In the genomic region with DNA sequence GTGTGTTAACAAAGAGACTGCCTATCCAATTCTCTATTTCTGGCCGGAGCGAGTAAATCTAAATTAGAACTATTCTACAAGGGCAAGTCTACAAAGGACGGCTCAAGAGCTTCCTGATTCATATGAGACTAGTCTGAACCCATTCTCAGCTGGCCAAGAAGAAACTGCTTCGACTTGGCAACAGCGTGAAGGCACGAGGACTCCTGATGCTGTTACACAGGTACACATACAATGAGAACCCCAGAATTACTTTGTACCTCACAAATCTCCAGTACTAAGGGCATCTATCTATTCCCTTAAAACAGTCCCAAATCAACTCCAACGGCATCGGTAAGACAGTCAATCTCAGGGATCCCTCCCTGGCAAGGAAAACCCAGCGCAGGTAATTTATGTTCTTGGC, we compare ENCODE assay signal across 8 cellular contexts. TPM values are rescaled to one million over a fixed set of nuclear protein-coding genes. Genes with fewer than 3 reads are reported as not detected.
DNase-seq lines count a peak whose midpoint lies in the region; ATAC-seq and TF ChIP-seq lines count a peak whose summit lies in the region.

No MANE protein-coding gene starts in this region.

- H3K36me3 ChIP-seq in iPS-20b (ENCODE audit: insufficient read depth, low read depth, low read length) = peaks cover 15% of the 10 kb centered on the region
- peaks cover 0 to 17% (median 4%) of the 10 kb centered on the region in 4 donors for H3K36me3 ChIP-seq in stomach

- peaks cover 4% of the 10 kb centered on the region for H3K27me3 Mint-ChIP-seq in T-helper 1 cell treated with Interleukin-12 subunit alpha and Interleukin-12 subunit beta and Interleukin-4 antibody, amounts not matched to agents 30 μg/mL and 1 μg/mL, for 36 hours (ENCODE audit: low read depth)
- peaks cover 3% of the 10 kb centered on the region for H3K27me3 Mint-ChIP-seq in activated naive CD8-positive, alpha-beta T cell

- intact Hi-C loops in stomach (cut with DNase I; ENCODE audit: low total_unique reads) = no loop called here

- no peak for TF ChIP-seq EP300 in stomach (IDR thresholded peaks at IDR 0.05)

- peaks cover 5% of the 10 kb centered on the region; the same call in 1 of the 2 replicates for H3K4me1 ChIP-seq in iPS-20b (ENCODE audit: insufficient read depth, low read length)
- peaks cover 38 to 65% (median 54%) of the 10 kb centered on the region in 4 donors for H3K4me1 ChIP-seq in stomach

- no peaks in the 10 kb centered on the region for H3K9me3 Mint-ChIP-seq in T-helper 1 cell treated with Interleukin-12 subunit alpha and Interleukin-12 subunit beta and Interleukin-4 antibody, amounts not matched to agents 30 μg/mL and 1 μg/mL, for 36 hours
- no peaks in the 10 kb centered on the region for H3K9me3 Mint-ChIP-seq in activated naive CD8-positive, alpha-beta T cell (ENCODE audit: low read depth)

- peaks cover 25% of the 10 kb centered on the region for H3K4me1 Mint-ChIP-seq in T-helper 1 cell treated with Interleukin-12 subunit alpha and Interleukin-12 subunit beta and Interleukin-4 antibody, amounts not matched to agents 30 μg/mL and 1 μg/mL, for 36 hours (ENCODE audit: low read depth)
- peaks cover 50% of the 10 kb centered on the region for H3K4me1 Mint-ChIP-seq in activated naive CD8-positive, alpha-beta T cell (ENCODE audit: low read depth)

- DNase-seq in T-helper 1 cell (no peak), stomach (no peak), amygdala (lab: John Stamatoyannopoulos, UW) (no peak)
- DNase-seq in stimulated activated naive CD4-positive, alpha-beta T cell (lab: John Stamatoyannopoulos, UW) = no peak

- H3K9ac ChIP-seq in iPS-20b (ENCODE audit: low read depth, low read length) = peak overlapping the region; percentile 93

- no peak for TF ChIP-seq CTCF in stomach (IDR thresholded peaks at IDR 0.05)

- peak overlapping the region; percentile 70 for H3K27ac Mint-ChIP-seq in T-helper 1 cell treated with Interleukin-12 subunit alpha and Interleukin-12 subunit beta and Interleukin-4 antibody, amounts not matched to agents 30 μg/mL and 1 μg/mL, for 36 hours
- H3K27ac Mint-ChIP-seq in activated naive CD8-positive, alpha-beta T cell = peak overlapping the region; percentile 61

- 55 to 64% (median 61%) methylated on average over 9 of the region's 9 CpGs for WGBS in stomach, 5 donors

- H3K9me3 ChIP-seq in iPS-20b (ENCODE audit: insufficient read depth, low read depth, low read length) (no peaks in the 10 kb centered on the region), stomach (no peaks in the 10 kb centered on the region)

- no peaks in the 10 kb centered on the region; the same call in 1 of the 2 replicates for H3K27me3 ChIP-seq in iPS-20b (ENCODE audit: insufficient read depth, low read length)
- H3K27me3 ChIP-seq in stomach = no peaks in the 10 kb centered on the region

- H3K4me3 Mint-ChIP-seq in T-helper 1 cell treated with Interleukin-12 subunit alpha and Interleukin-12 subunit beta and Interleukin-4 antibody, amounts not matched to agents 30 μg/mL and 1 μg/mL, for 36 hours = peak overlapping the region; percentile 84
- H3K4me3 Mint-ChIP-seq in activated naive CD8-positive, alpha-beta T cell = peak overlapping the region; percentile 95

- H3K27ac ChIP-seq in iPS-20b (ENCODE audit: low read length) (peak overlapping the region; percentile 17), stomach (peak overlapping the region; percentile 5 to 100 (median 99))

- no peak for TF ChIP-seq POLR2A in stomach (IDR thresholded peaks at IDR 0.05)

- peaks cover 5% of the 10 kb centered on the region for H3K36me3 Mint-ChIP-seq in T-helper 1 cell treated with Interleukin-12 subunit alpha and Interleukin-12 subunit beta and Interleukin-4 antibody, amounts not matched to agents 30 μg/mL and 1 μg/mL, for 36 hours (ENCODE audit: low read depth)
- H3K36me3 Mint-ChIP-seq in activated naive CD8-positive, alpha-beta T cell = peaks cover 2% of the 10 kb centered on the region

- ATAC-seq in GM19351 (IDR thresholded peaks at IDR 0.05; ENCODE audit: unreplicated experiment) = no peak

- H3K4me3 ChIP-seq in iPS-20b (ENCODE audit: low read length) (peak overlapping the region; percentile 78), stomach (peak overlapping the region; percentile 73 to 100 (median 98))

RNA-seq across cellular contexts. Expression of gene CRK, which starts 1.5 kb away (rescaled TPM):
- total RNA-seq in stomach = 10 to 100 TPM; 18.2 to 87.5 (median 53.5) TPM
- 10 to 100 TPM; 18.0 to 40.5 (median 32.9) TPM for polyA plus RNA-seq in stomach

RNA-seq across cellular contexts. Expression of gene MYO1C, which starts 37.9 kb away (rescaled TPM):
- 100 to 1,000 TPM in 3 of 5 donors, 10 to 100 TPM in 2; 74.2 to 158 (median 107) TPM for total RNA-seq in stomach
- polyA plus RNA-seq in stomach = 10 to 100 TPM; 45.2 to 61.3 (median 54.4) TPM

RNA-seq across cellular contexts. Expression of gene YWHAE, which starts 54.5 kb away (rescaled TPM):
- 1,000 to 10,000 TPM in 2 of 5 donors, 100 to 1,000 TPM in 3; 335 to 1,151 (median 362) TPM for total RNA-seq in stomach
- 100 to 1,000 TPM; 219 to 323 (median 254) TPM for polyA plus RNA-seq in stomach
